Comparison of ENCODE assay signal across 10 cellular contexts in genomic region chr1:233113713-233114028, GRCh38.
DNase-seq lines count a peak whose midpoint lies in the region; ATAC-seq and TF ChIP-seq lines count a peak whose summit lies in the region.
"Had no signal": no experiment of that assay in that cellular context is flagged by ENCODE, and none has a peak within 500 bp of the region (broad histone marks: within the 10 kb centered on the region; RNA-seq: fewer than 3 reads in every experiment).

No MANE protein-coding gene starts in this region.

- no peaks in the 10 kb centered on the region for H3K27me3 Mint-ChIP-seq in endothelial cell (ENCODE audit: unreplicated experiment)
- H3K27me3 Mint-ChIP-seq: activated naive CD4-positive, alpha-beta T cell treated with anti-CD3 and anti-CD28 coated beads, Interleukin-2, amount 10 ng/mL, durations not matched to agents 7 days and 5 days had no signal

- no peaks in the 10 kb centered on the region for H3K27me3 ChIP-seq in neuron (ENCODE audit: insufficient read depth, low read length)

- no peaks in the 10 kb centered on the region for H3K36me3 Mint-ChIP-seq in endothelial cell (ENCODE audit: low read depth, unreplicated experiment)

- in situ Hi-C loops in GM13976 (cut with MboI; ENCODE audit: low sequenced_read_pairs, unreplicated experiment) = no loop called here

- no peaks in the 10 kb centered on the region for H3K9me3 ChIP-seq in neuron (ENCODE audit: low read length)

- no peaks in the 10 kb centered on the region for H3K36me3 ChIP-seq in neuron (ENCODE audit: insufficient read depth, low read length)

- DNase-seq in MV-4-11 (lab: John Stamatoyannopoulos, UW) (peak; percentile 60), endothelial cell (ENCODE audit: low spot score) (no peak), GM13976 (ENCODE audit: low spot score) (no peak), SIG-M5 treated with dmso at 0.1 percent for 504 hours (lab: John Stamatoyannopoulos, UW; ENCODE audit: unreplicated experiment) (no peak), omental fat pad (ENCODE audit: low spot score) (no peak)
- DNase-seq in central memory CD4-positive, alpha-beta T cell = no peak
- DNase-seq: activated naive CD4-positive, alpha-beta T cell treated with anti-CD3 and anti-CD28 coated beads, Interleukin-2, amount 10 ng/mL, durations not matched to agents 7 days and 5 days; NCI-H774 had no signal

- no peaks in the 10 kb centered on the region for H3K9me3 Mint-ChIP-seq in endothelial cell (ENCODE audit: unreplicated experiment)
- H3K9me3 Mint-ChIP-seq: activated naive CD4-positive, alpha-beta T cell treated with anti-CD3 and anti-CD28 coated beads, Interleukin-2, amount 10 ng/mL, durations not matched to agents 7 days and 5 days had no signal

- peaks cover 41% of the 10 kb centered on the region for H3K4me1 Mint-ChIP-seq in endothelial cell (ENCODE audit: unreplicated experiment)

- peak overlapping the region; percentile 46 for H2AFZ ChIP-seq in neuron (ENCODE audit: low read depth, low read length)

- peak overlapping the region; percentile 22; the same call in 1 of the 2 replicates for H3K27ac ChIP-seq in C4-2B

- no peak for ATAC-seq in omental fat pad (ENCODE audit: low FRiP score)

- H3K4me3 Mint-ChIP-seq in endothelial cell (ENCODE audit: unreplicated experiment) = peak overlapping the region; percentile 22
- H3K4me3 Mint-ChIP-seq: activated naive CD4-positive, alpha-beta T cell treated with anti-CD3 and anti-CD28 coated beads, Interleukin-2, amount 10 ng/mL, durations not matched to agents 7 days and 5 days had no signal

- peak overlapping the region; percentile 100 for H3K27ac Mint-ChIP-seq in endothelial cell (ENCODE audit: unreplicated experiment)

- TF ChIP-seq CTCF in C4-2B (conservative IDR thresholded peaks at IDR 0.05) (no peak), endothelial cell (IDR thresholded peaks at IDR 0.05; ENCODE audit: unreplicated experiment) (no peak), GM13976 (IDR thresholded peaks at IDR 0.05; ENCODE audit: borderline replicate concordance, control extremely low read depth, extremely low read depth, insufficient read depth, missing control alignments) (no peak), omental fat pad (IDR thresholded peaks at IDR 0.05) (no peak)

- peak overlapping the region; percentile 3 for H3K4me3 ChIP-seq in neuron (ENCODE audit: low read length)

- peaks cover 14% of the 10 kb centered on the region for H3K4me1 ChIP-seq in neuron (ENCODE audit: insufficient read depth, low read length)
